11 cellular contexts compared by ENCODE assay signal in genomic region chr16:30553396-30553899, GRCh38. TPM values are rescaled to one million over a fixed set of nuclear protein-coding genes. Genes with fewer than 3 reads are reported as not detected.
DNase-seq lines count a peak whose midpoint lies in the region; TF ChIP-seq lines count a peak whose summit lies in the region.
"Had no signal": no experiment of that assay in that cellular context is flagged by ENCODE, and none has a peak within 500 bp of the region (broad histone marks: within the 10 kb centered on the region; RNA-seq: fewer than 3 reads in every experiment).

No MANE protein-coding gene starts in this region.

- H3K4me3 Mint-ChIP-seq in activated CD4-positive, alpha-beta T cell treated with anti-CD3 and anti-CD28 coated beads, Interleukin-2, amount 10 ng/mL, durations not matched to agents 24 days and 14 days = peak overlapping the region; percentile 46
- no peak overlapping the region for H3K4me3 Mint-ChIP-seq in activated naive CD8-positive, alpha-beta T cell treated with anti-CD3 and anti-CD28 coated beads for 36 hours
- peak overlapping the region; percentile 76 for H3K4me3 Mint-ChIP-seq in neural crest cell

- no peak for DNase-seq in activated CD4-positive, alpha-beta T cell treated with anti-CD3 and anti-CD28 coated beads, Interleukin-2, amount 10 ng/mL, durations not matched to agents 24 days and 14 days
- DNase-seq in activated CD4-positive, alpha-beta T cell treated with anti-CD3 and anti-CD28 coated beads for 48 hours = no peak
- DNase-seq in KBM-7 = peak; percentile 49
- DNase-seq in activated naive CD8-positive, alpha-beta T cell treated with anti-CD3 and anti-CD28 coated beads for 36 hours = no peak
- DNase-seq in neural crest cell (ENCODE audit: low read depth, low spot score) = no peak
- no peak for DNase-seq in LoVo (ENCODE audit: low spot score)
- no peak for DNase-seq in HUDEP-2 (lab: John Stamatoyannopoulos, UW; ENCODE audit: unreplicated experiment in 76 of 76)
- DNase-seq in NCI-H82 treated with DMSO at 0.1 percent for 48 hours (lab: John Stamatoyannopoulos, UW; ENCODE audit: unreplicated experiment) = no peak
- DNase-seq: DMS79 treated with DMSO at 0.1 percent for 48 hours, NCI-H1417 treated with DMSO at 0.1 percent for 48 hours, NCI-H446 treated with DMSO at 0.1 percent for 48 hours had no signal

- no peak for TF ChIP-seq CTCF in neural crest cell (conservative IDR thresholded peaks at IDR 0.05)

- intact Hi-C loops in activated CD4-positive, alpha-beta T cell treated with anti-CD3 and anti-CD28 coated beads, Interleukin-2, amount 10 ng/mL, durations not matched to agents 24 days and 14 days (cut with micrococcal nuclease) = no loop called here

- H3K4me1 Mint-ChIP-seq in activated CD4-positive, alpha-beta T cell treated with anti-CD3 and anti-CD28 coated beads, Interleukin-2, amount 10 ng/mL, durations not matched to agents 24 days and 14 days = peaks cover 51% of the 10 kb centered on the region
- H3K4me1 Mint-ChIP-seq in activated naive CD8-positive, alpha-beta T cell treated with anti-CD3 and anti-CD28 coated beads for 36 hours = peaks cover 46% of the 10 kb centered on the region
- H3K4me1 Mint-ChIP-seq in neural crest cell = peaks cover 31% of the 10 kb centered on the region

- peaks cover 30% of the 10 kb centered on the region for H3K36me3 Mint-ChIP-seq in activated CD4-positive, alpha-beta T cell treated with anti-CD3 and anti-CD28 coated beads, Interleukin-2, amount 10 ng/mL, durations not matched to agents 24 days and 14 days (ENCODE audit: low read depth)
- peaks cover 35% of the 10 kb centered on the region for H3K36me3 Mint-ChIP-seq in activated naive CD8-positive, alpha-beta T cell treated with anti-CD3 and anti-CD28 coated beads for 36 hours
- H3K36me3 Mint-ChIP-seq in neural crest cell (ENCODE audit: low read depth) = peaks cover 15% of the 10 kb centered on the region

- no peaks in the 10 kb centered on the region for H3K27me3 Mint-ChIP-seq in activated CD4-positive, alpha-beta T cell treated with anti-CD3 and anti-CD28 coated beads, Interleukin-2, amount 10 ng/mL, durations not matched to agents 24 days and 14 days
- no peaks in the 10 kb centered on the region for H3K27me3 Mint-ChIP-seq in activated naive CD8-positive, alpha-beta T cell treated with anti-CD3 and anti-CD28 coated beads for 36 hours
- H3K27me3 Mint-ChIP-seq in neural crest cell (ENCODE audit: low read depth) = no peaks in the 10 kb centered on the region

- no peaks in the 10 kb centered on the region for H3K9me3 Mint-ChIP-seq in activated CD4-positive, alpha-beta T cell treated with anti-CD3 and anti-CD28 coated beads, Interleukin-2, amount 10 ng/mL, durations not matched to agents 24 days and 14 days
- H3K9me3 Mint-ChIP-seq in activated naive CD8-positive, alpha-beta T cell treated with anti-CD3 and anti-CD28 coated beads for 36 hours = no peaks in the 10 kb centered on the region
- H3K9me3 Mint-ChIP-seq in neural crest cell = no peaks in the 10 kb centered on the region

- peak overlapping the region; percentile 92 for H3K27ac Mint-ChIP-seq in activated CD4-positive, alpha-beta T cell treated with anti-CD3 and anti-CD28 coated beads, Interleukin-2, amount 10 ng/mL, durations not matched to agents 24 days and 14 days
- peak overlapping the region; percentile 93 for H3K27ac Mint-ChIP-seq in activated naive CD8-positive, alpha-beta T cell treated with anti-CD3 and anti-CD28 coated beads for 36 hours
- H3K27ac Mint-ChIP-seq in neural crest cell (ENCODE audit: unreplicated experiment) = no peak overlapping the region

- in situ Hi-C loops in KBM-7 (cut with MboI; ENCODE audit: low pct_unique_long_range_greater_than_20kb, low sequenced_read_pairs) = no loop called here

RNA-seq across cellular contexts. Expression of gene ZNF764, which starts 4.7 kb away (rescaled TPM):
- total RNA-seq in activated CD4-positive, alpha-beta T cell treated with anti-CD3 and anti-CD28 coated beads, Interleukin-2, amount 10 ng/mL, durations not matched to agents 24 days and 14 days = 13.9 and 14.9 TPM in 2 replicates
- 10 to 100 TPM; 11.9 to 12.1 TPM for total RNA-seq in activated naive CD8-positive, alpha-beta T cell treated with anti-CD3 and anti-CD28 coated beads for 36 hours
- total RNA-seq in neural crest cell = 20.7 and 22.3 TPM in 2 replicates

RNA-seq across cellular contexts. Expression of gene ZNF688, which starts 18.1 kb away (rescaled TPM):
- 6.6 and 8.0 TPM in 2 replicates for total RNA-seq in activated CD4-positive, alpha-beta T cell treated with anti-CD3 and anti-CD28 coated beads, Interleukin-2, amount 10 ng/mL, durations not matched to agents 24 days and 14 days
- total RNA-seq in activated naive CD8-positive, alpha-beta T cell treated with anti-CD3 and anti-CD28 coated beads for 36 hours = 1 to 10 TPM; 7.1 to 7.6 TPM
- total RNA-seq in neural crest cell = 13.4 and 14.3 TPM in 2 replicates

RNA-seq across cellular contexts. Expression of gene ZNF747, which starts 18.8 kb away (rescaled TPM):
- total RNA-seq in activated CD4-positive, alpha-beta T cell treated with anti-CD3 and anti-CD28 coated beads, Interleukin-2, amount 10 ng/mL, durations not matched to agents 24 days and 14 days = 10.5 and 13.6 TPM in 2 replicates
- total RNA-seq in activated naive CD8-positive, alpha-beta T cell treated with anti-CD3 and anti-CD28 coated beads for 36 hours = 10 to 100 TPM; 10.9 to 11.2 TPM
- total RNA-seq in neural crest cell = 10.5 and 11.3 TPM in 2 replicates

RNA-seq across cellular contexts. Expression of gene ZNF768, which starts 27.1 kb away (rescaled TPM):
- total RNA-seq in activated CD4-positive, alpha-beta T cell treated with anti-CD3 and anti-CD28 coated beads, Interleukin-2, amount 10 ng/mL, durations not matched to agents 24 days and 14 days = 12.9 and 14.8 TPM in 2 replicates
- 10 to 100 TPM; 11.4 to 11.8 TPM for total RNA-seq in activated naive CD8-positive, alpha-beta T cell treated with anti-CD3 and anti-CD28 coated beads for 36 hours
- total RNA-seq in neural crest cell = 64.0 and 68.5 TPM in 2 replicates

RNA-seq across cellular contexts. Expression of gene ZNF785, which starts 32.0 kb away (rescaled TPM):
- total RNA-seq in activated CD4-positive, alpha-beta T cell treated with anti-CD3 and anti-CD28 coated beads, Interleukin-2, amount 10 ng/mL, durations not matched to agents 24 days and 14 days = 17.1 and 17.8 TPM in 2 replicates
- 1 to 10 TPM; 6.4 to 7.8 TPM for total RNA-seq in activated naive CD8-positive, alpha-beta T cell treated with anti-CD3 and anti-CD28 coated beads for 36 hours
- total RNA-seq in neural crest cell = 37.6 and 38.3 TPM in 2 replicates
